ENCODE assay signal across 19 cellular contexts in genomic region chr9:6367128-6367741, GRCh38. TPM values are rescaled to one million over a fixed set of nuclear protein-coding genes. Genes with fewer than 3 reads are reported as not detected.
DNase-seq lines count a peak whose midpoint lies in the region; ATAC-seq and TF ChIP-seq lines count a peak whose summit lies in the region.
"Had no signal": no experiment of that assay in that cellular context is flagged by ENCODE, and none has a peak within 500 bp of the region (broad histone marks: within the 10 kb centered on the region; RNA-seq: fewer than 3 reads in every experiment).

No MANE protein-coding gene starts in this region.

- H3K27me3 ChIP-seq in PC-3 (ENCODE audit: low read length) (no peaks in the 10 kb centered on the region), endodermal cell (ENCODE audit: control insufficient read depth, insufficient read depth, low read length, poor library complexity, severe bottlenecking) (no peaks in the 10 kb centered on the region)
- H3K27me3 ChIP-seq: BE2C had no signal

- peak; percentile 16 for DNase-seq in AG10803 (ENCODE audit: low read depth)
- no peak for DNase-seq in PC-3
- no peak for DNase-seq in endodermal cell
- DNase-seq in nephron progenitor cell: no peak
- no peak for DNase-seq in NK-92 (lab: John Stamatoyannopoulos, UW; ENCODE audit: unreplicated experiment)
- DNase-seq in activated CD4-positive, alpha-beta memory T cell treated with anti-CD3 and anti-CD28 coated beads for 36 hours: no peak
- DNase-seq in caudate nucleus (lab: John Stamatoyannopoulos, UW): no peak
- DNase-seq: BE2C, DMS79, NCI-H1105, NCI-H146, NCI-H2029, NCI-H2171, NCI-H446, NCI-H526, Right ventricle myocardium superior had no signal

- no peaks in the 10 kb centered on the region for H3K36me3 ChIP-seq in PC-3 (ENCODE audit: low read depth, low read length)
- no peaks in the 10 kb centered on the region for H3K36me3 ChIP-seq in endodermal cell (ENCODE audit: control insufficient read depth, insufficient read depth, low read length)
- H3K36me3 ChIP-seq: BE2C had no signal

- no peaks in the 10 kb centered on the region for H4K20me1 ChIP-seq in PC-3 (ENCODE audit: low read length)

- CTCF ChIA-PET in PC-3 (lab: Charles Lee): no interaction called here
- CTCF ChIA-PET in activated CD4-positive, alpha-beta memory T cell treated with anti-CD3 and anti-CD28 coated beads for 36 hours (lab: Charles Lee): interaction anchor here (0.5 kb wide), 1 partner anchor 304 kb away, joined by 3 read pairs; no protein-coding TSS in a partner anchor

- TF ChIP-seq CTCF in AG10803 (conservative IDR thresholded peaks at IDR 0.05; ENCODE audit: low read length): no peak
- TF ChIP-seq CTCF in PC-3 (conservative IDR thresholded peaks at IDR 0.05; ENCODE audit: low read depth, low read length): no peak
- no peak for TF ChIP-seq CTCF in endodermal cell (conservative IDR thresholded peaks at IDR 0.05)
- TF ChIP-seq CTCF in nephron progenitor cell (IDR thresholded peaks at IDR 0.05): no peak

- H3K27ac Mint-ChIP-seq in endodermal cell (no peak overlapping the region), nephron progenitor cell (peak overlapping the region; percentile 11)
- no peak overlapping the region for H3K27ac Mint-ChIP-seq in activated CD4-positive, alpha-beta memory T cell treated with anti-CD3 and anti-CD28 coated beads for 36 hours

- peak; percentile 20; the same call in 1 of the 2 replicates for ATAC-seq in PC-3

- H3K9me3 Mint-ChIP-seq in endodermal cell (peaks cover 27% of the 10 kb centered on the region), nephron progenitor cell (peaks cover 26% of the 10 kb centered on the region)
- H3K9me3 Mint-ChIP-seq in activated CD4-positive, alpha-beta memory T cell treated with anti-CD3 and anti-CD28 coated beads for 36 hours: peaks cover 6% of the 10 kb centered on the region

- H3K4me3 ChIP-seq in AG10803 (ENCODE audit: low read length) (no peak overlapping the region), PC-3 (ENCODE audit: low read length) (no peak overlapping the region), endodermal cell (ENCODE audit: low read length) (peak overlapping the region; percentile 2)

- H3K27ac ChIP-seq in PC-3 (ENCODE audit: low read length): no peak overlapping the region
- no peak overlapping the region for H3K27ac ChIP-seq in endodermal cell (ENCODE audit: low read depth, low read length)
- no peak overlapping the region for H3K27ac ChIP-seq in caudate nucleus (ENCODE audit: low read depth, low read length)
- H3K27ac ChIP-seq: KMS-11 had no signal

- WGBS in endodermal cell (ENCODE audit: insufficient coverage in 1 of 2, insufficient read length in 1 of 2), 2 experiments: 89% methylated on average over 3 to 4 of the region's 4 CpGs

- no peaks in the 10 kb centered on the region for H3K9me3 ChIP-seq in PC-3 (ENCODE audit: low read length)
- peaks cover 19% of the 10 kb centered on the region for H3K9me3 ChIP-seq in endodermal cell (ENCODE audit: control insufficient read depth, low read length)
- H3K9me3 ChIP-seq: BE2C had no signal

- H3K27me3 Mint-ChIP-seq in endodermal cell (ENCODE audit: insufficient read depth) (peaks cover 4% of the 10 kb centered on the region), nephron progenitor cell (ENCODE audit: low read depth, poor library complexity) (peaks cover 9% of the 10 kb centered on the region)
- H3K27me3 Mint-ChIP-seq in activated CD4-positive, alpha-beta memory T cell treated with anti-CD3 and anti-CD28 coated beads for 36 hours: peaks cover under 1% of the 10 kb centered on the region

- no peaks in the 10 kb centered on the region for H3F3A ChIP-seq in PC-3 (ENCODE audit: low read length, unreplicated experiment)

- POLR2A ChIA-PET in PC-3 (lab: Charles Lee; ENCODE audit: unreplicated experiment): no interaction called here
- POLR2A ChIA-PET in activated CD4-positive, alpha-beta memory T cell treated with anti-CD3 and anti-CD28 coated beads for 36 hours (lab: Charles Lee): no interaction called here

- no peak overlapping the region for H2AFZ ChIP-seq in PC-3 (ENCODE audit: low read length)

- H3K4me3 Mint-ChIP-seq in endodermal cell (no peak overlapping the region), nephron progenitor cell (no peak overlapping the region)
- H3K4me3 Mint-ChIP-seq in activated CD4-positive, alpha-beta memory T cell treated with anti-CD3 and anti-CD28 coated beads for 36 hours: no peak overlapping the region

- H3K79me2 ChIP-seq in PC-3 (ENCODE audit: low read length): no peaks in the 10 kb centered on the region

- no TSS peak for BruUV-seq in PC-3 (replicated peaks; lab: Mats Ljungman, UMichigan)

- peaks cover 2% of the 10 kb centered on the region for H3K36me3 Mint-ChIP-seq in endodermal cell (ENCODE audit: low read depth)
- H3K36me3 Mint-ChIP-seq in nephron progenitor cell (ENCODE audit: low read depth): no peaks in the 10 kb centered on the region
- peaks cover 3% of the 10 kb centered on the region for H3K36me3 Mint-ChIP-seq in activated CD4-positive, alpha-beta memory T cell treated with anti-CD3 and anti-CD28 coated beads for 36 hours

- no peak overlapping the region for H3K9ac ChIP-seq in PC-3 (ENCODE audit: low read length)
- no peak overlapping the region for H3K9ac ChIP-seq in endodermal cell (ENCODE audit: extremely low read depth, low read length, poor library complexity, severe bottlenecking)
- H3K9ac ChIP-seq: KMS-11 had no signal

- H3K4me1 ChIP-seq in PC-3 (ENCODE audit: insufficient read depth, low read length) (no peaks in the 10 kb centered on the region), endodermal cell (ENCODE audit: control insufficient read depth, insufficient read depth, low read length) (peaks cover 3% of the 10 kb centered on the region)
- H3K4me1 ChIP-seq: BE2C had no signal

- no peak overlapping the region for H3K4me2 ChIP-seq in PC-3 (ENCODE audit: low read length)
- H3K4me2 ChIP-seq: KMS-11 had no signal

- intact Hi-C loops in PC-3 (cut with micrococcal nuclease): no loop called here
- intact Hi-C loops in activated CD4-positive, alpha-beta memory T cell treated with anti-CD3 and anti-CD28 coated beads for 36 hours (cut with micrococcal nuclease): no loop called here

- H3K4me1 Mint-ChIP-seq in endodermal cell (peaks cover 29% of the 10 kb centered on the region), nephron progenitor cell (peaks cover 15% of the 10 kb centered on the region)
- H3K4me1 Mint-ChIP-seq in activated CD4-positive, alpha-beta memory T cell treated with anti-CD3 and anti-CD28 coated beads for 36 hours (ENCODE audit: low read depth): no peaks in the 10 kb centered on the region

- no peaks in the 10 kb centered on the region for H3K9me2 ChIP-seq in PC-3 (replicated peaks; ENCODE audit: low read length)

RNA-seq across cellular contexts. Expression of gene TPD52L3, which starts 39.1 kb away (rescaled TPM):
- total RNA-seq in PC-3 (2014; rRNA removed): not detected in 2 replicates
- total RNA-seq in endodermal cell: not detected
- not detected for polyA plus RNA-seq in endodermal cell (2013, experiment 1 of 2)
- polyA plus RNA-seq in endodermal cell (2013, experiment 2 of 2): not detected
- total RNA-seq in activated CD4-positive, alpha-beta memory T cell treated with anti-CD3 and anti-CD28 coated beads for 36 hours: not detected
- total RNA-seq: H4, Right ventricle myocardium superior, RPMI7951 had no signal

RNA-seq across cellular contexts. Expression of gene UHRF2, which starts 45.8 kb away (rescaled TPM):
- total RNA-seq in PC-3 (2014; rRNA removed) (30.8 and 31.3 TPM in 2 replicates), endodermal cell (10 to 100 TPM; 69.4 to 83.2 TPM)
- 51.8 TPM for polyA plus RNA-seq in endodermal cell (2013, experiment 1 of 2)
- 50.1 TPM for polyA plus RNA-seq in endodermal cell (2013, experiment 2 of 2)
- 10 to 100 TPM; 59.5 to 62.9 TPM for total RNA-seq in activated CD4-positive, alpha-beta memory T cell treated with anti-CD3 and anti-CD28 coated beads for 36 hours
